17 cellular contexts compared by ENCODE assay signal in genomic region chr22:47260551-47260950, GRCh38.
DNase-seq lines count a peak whose midpoint lies in the region; ATAC-seq and TF ChIP-seq lines count a peak whose summit lies in the region.
"Had no signal": no experiment of that assay in that cellular context is flagged by ENCODE, and none has a peak within 500 bp of the region (broad histone marks: within the 10 kb centered on the region; RNA-seq: fewer than 3 reads in every experiment).

No MANE protein-coding gene starts in this region.

- no peaks in the 10 kb centered on the region for H3K9me2 ChIP-seq in PC-3 (replicated peaks; ENCODE audit: low read length)

- no peak overlapping the region for H3K27ac ChIP-seq in PC-3 (ENCODE audit: low read length)
- H3K27ac ChIP-seq: KMS-11 had no signal

- peak; percentile 44 for DNase-seq in cardiac septum (ENCODE audit: low spot score)
- no peak for DNase-seq in Right ventricle myocardium inferior (ENCODE audit: missing footprints)
- DNase-seq in NCI-H2029 (lab: John Stamatoyannopoulos, UW) = peak; percentile 92
- DNase-seq in PC-3 = no peak
- DNase-seq in mucosa of descending colon = no peak
- DNase-seq in NCI-H146 (lab: John Stamatoyannopoulos, UW) = no peak
- DNase-seq: BE2C, GDM1, H7, HFFc6, IMR-90, NCI-H1417, NCI-H187, NCI-H526 treated with DMSO at 0.1 percent for 48 hours, Right ventricle myocardium superior had no signal

- no peaks in the 10 kb centered on the region for H3F3A ChIP-seq in PC-3 (ENCODE audit: low read length, unreplicated experiment)

- intact Hi-C loops in cardiac septum (cut with DNase I) = no loop called here
- intact Hi-C loops in Right ventricle myocardium inferior (cut with DNase I) = no loop called here
- intact Hi-C loops in PC-3 (cut with micrococcal nuclease) = no loop called here
- intact Hi-C loops in mucosa of descending colon (cut with DNase I, micrococcal nuclease) = no loop called here

- no peak overlapping the region for H3K9ac ChIP-seq in PC-3 (ENCODE audit: low read length)
- H3K9ac ChIP-seq: KMS-11 had no signal

- H2AFZ ChIP-seq in PC-3 (ENCODE audit: low read length) = peak overlapping the region; percentile 75; the same call in 1 of the 2 replicates

- no TSS peak for BruUV-seq in PC-3 (replicated peaks; lab: Mats Ljungman, UMichigan)

- H3K27me3 ChIP-seq in PC-3 (ENCODE audit: low read length) = no peaks in the 10 kb centered on the region
- H3K27me3 ChIP-seq: BE2C had no signal

- ATAC-seq in Right ventricle myocardium inferior (no peak), PC-3 (no peak), mucosa of descending colon (no peak), HG02938 (IDR thresholded peaks at IDR 0.05; ENCODE audit: unreplicated experiment) (no peak)

- no peaks in the 10 kb centered on the region for H3K79me2 ChIP-seq in PC-3 (ENCODE audit: low read length)

- no peaks in the 10 kb centered on the region for H3K4me1 ChIP-seq in PC-3 (ENCODE audit: insufficient read depth, low read length)
- no peaks in the 10 kb centered on the region for H3K4me1 ChIP-seq in mucosa of descending colon (ENCODE audit: low read depth)
- H3K4me1 ChIP-seq: BE2C had no signal

- H3K36me3 ChIP-seq in PC-3 (ENCODE audit: low read depth, low read length) (no peaks in the 10 kb centered on the region), mucosa of descending colon (ENCODE audit: low read depth) (no peaks in the 10 kb centered on the region)
- H3K36me3 ChIP-seq: BE2C had no signal

- H3K9me3 ChIP-seq in PC-3 (ENCODE audit: low read length) = no peaks in the 10 kb centered on the region
- no peaks in the 10 kb centered on the region for H3K9me3 ChIP-seq in mucosa of descending colon
- H3K9me3 ChIP-seq: BE2C had no signal

- CTCF ChIA-PET in PC-3 (lab: Charles Lee) = no interaction called here

- POLR2A ChIA-PET in PC-3 (lab: Charles Lee; ENCODE audit: unreplicated experiment) = no interaction called here

- no peak overlapping the region for H3K4me3 ChIP-seq in PC-3 (ENCODE audit: low read length)
- H3K4me3 ChIP-seq in mucosa of descending colon = no peak overlapping the region

- H3K4me2 ChIP-seq in PC-3 (ENCODE audit: low read length) = no peak overlapping the region
- H3K4me2 ChIP-seq: KMS-11 had no signal

- TF ChIP-seq CTCF in PC-3 (conservative IDR thresholded peaks at IDR 0.05; ENCODE audit: low read depth, low read length) (no peak), mucosa of descending colon (IDR thresholded peaks at IDR 0.05) (no peak)

- no peaks in the 10 kb centered on the region for H4K20me1 ChIP-seq in PC-3 (ENCODE audit: low read length)

Comparison
In these comparisons a context has a peak if more than half of its experiments do, and no peak if none do; other contexts are left out.
1. DNase-seq: peak in cardiac septum (single experiment) and NCI-H2029 (single experiment); none in Right ventricle myocardium inferior (single experiment), PC-3 (single experiment), mucosa of descending colon (0 of 3) and NCI-H146 (single experiment).